17 cellular contexts compared by ENCODE assay signal in genomic region chr10:581776-582330, GRCh38.
DNase-seq lines count a peak whose midpoint lies in the region; ATAC-seq and TF ChIP-seq lines count a peak whose summit lies in the region.
"Had no signal": no experiment of that assay in that cellular context is flagged by ENCODE, and none has a peak within 500 bp of the region (broad histone marks: within the 10 kb centered on the region; RNA-seq: fewer than 3 reads in every experiment).

No MANE protein-coding gene starts in this region.

- no peak for TF ChIP-seq CTCF in gastroesophageal sphincter (IDR thresholded peaks at IDR 0.05)
- TF ChIP-seq CTCF in tibial nerve (IDR thresholded peaks at IDR 0.05), result no peak

- H3K36me3 ChIP-seq in MG63 (no peaks in the 10 kb centered on the region), gastroesophageal sphincter (no peaks in the 10 kb centered on the region), tibial nerve (no peaks in the 10 kb centered on the region)
- H3K36me3 ChIP-seq: BE2C had no signal

- H3K27me3 ChIP-seq in MG63 (no peaks in the 10 kb centered on the region), gastroesophageal sphincter (no peaks in the 10 kb centered on the region), tibial nerve (no peaks in the 10 kb centered on the region)
- H3K27me3 ChIP-seq: BE2C had no signal

- H3K4me3 ChIP-seq in MG63, result no peak overlapping the region
- no peak overlapping the region for H3K4me3 ChIP-seq in gastroesophageal sphincter
- H3K4me3 ChIP-seq in tibial nerve, result no peak overlapping the region
- H3K4me3 ChIP-seq: SK-N-MC had no signal

- H3K4me1 ChIP-seq in gastroesophageal sphincter (peaks cover 8 to 80% (median 12%) of the 10 kb centered on the region in 3 donors), tibial nerve (peaks cover 0 to 45% (median 6%) of the 10 kb centered on the region in 4 donors)
- H3K4me1 ChIP-seq: BE2C had no signal

- WGBS in gastroesophageal sphincter (ENCODE audit: low coverage in 1 of 2), 2 donors, result 2 to 43% methylated on average over 7 of the region's 14 CpGs
- 72 to 76% methylated on average over 12 to 14 of the region's 14 CpGs for WGBS in tibial nerve, 2 donors

- in situ Hi-C loops in G401 (cut with HindIII; ENCODE audit: low sequenced_read_pairs), result no loop called here

- DNase-seq in G401 (ENCODE audit: low spot score) (peak; percentile 64), MG63 (peak; percentile 30), tibial nerve (ENCODE audit: low spot score in 2 of 2) (no peak), NCI-H1092 (lab: John Stamatoyannopoulos, UW) (no peak), T-helper 2 cell (no peak)
- DNase-seq: ACHN; BE2C; CD4-positive, alpha-beta T cell; EL; HCEC 1CT; Kasumi-1; NCI-H187 treated with DMSO at 0.1 percent for 48 hours; NCI-H446; NCI-H748 treated with DMSO at 0.1 percent for 48 hours had no signal

- no peaks in the 10 kb centered on the region for H3K9me3 ChIP-seq in MG63
- H3K9me3 ChIP-seq in gastroesophageal sphincter, result no peaks in the 10 kb centered on the region
- H3K9me3 ChIP-seq in tibial nerve, result no peaks in the 10 kb centered on the region
- H3K9me3 ChIP-seq: BE2C had no signal

- H3K27ac ChIP-seq in gastroesophageal sphincter (peak overlapping the region in 3 of 4 donors; percentile 61 to 72 (median 63)), tibial nerve (peak overlapping the region in 3 of 4 donors; percentile 17 to 84 (median 81))
- H3K27ac ChIP-seq: SK-N-MC had no signal

- TF ChIP-seq POLR2A in gastroesophageal sphincter (IDR thresholded peaks at IDR 0.05), result no peak
- no peak for TF ChIP-seq POLR2A in tibial nerve (IDR thresholded peaks at IDR 0.05)

- TF ChIP-seq EP300 in gastroesophageal sphincter (IDR thresholded peaks at IDR 0.05), result no peak
- no peak for TF ChIP-seq EP300 in tibial nerve (IDR thresholded peaks at IDR 0.05)

- ATAC-seq in gastroesophageal sphincter (no peak), GM18907 (IDR thresholded peaks at IDR 0.05; ENCODE audit: unreplicated experiment) (no peak)

Comparison
In these comparisons a context has a peak if more than half of its experiments do, and no peak if none do; other contexts are left out.
1. DNase-seq: peak in G401 (single experiment) and MG63 (single experiment); none in tibial nerve (0 of 2), NCI-H1092 (single experiment) and T-helper 2 cell (0 of 5).